In genomic region chr17:7368597-7368994, GRCh38 we compare ENCODE assay signal across 17 cellular contexts. TPM values are rescaled to one million over a fixed set of nuclear protein-coding genes. Genes with fewer than 3 reads are reported as not detected.
"Had no signal": no experiment of that assay in that cellular context is flagged by ENCODE, and none has a peak within 500 bp of the region (broad histone marks: within the 10 kb centered on the region; RNA-seq: fewer than 3 reads in every experiment).

No MANE protein-coding gene starts in this region.

RNA-seq across cellular contexts. Expression of gene TNK1, which starts 12.3 kb away (rescaled TPM):
- total RNA-seq: osteocyte had no signal

RNA-seq across cellular contexts. Expression of gene TMEM95, which starts 13.6 kb away (rescaled TPM):
- total RNA-seq: naive thymus-derived CD4-positive, alpha-beta T cell; natural killer cell; neural crest cell; omental fat pad; osteocyte; pancreas; posterior vena cava; prostate gland; pulmonary artery endothelial cell; right atrium auricular region; sciatic nerve; smooth muscle cell; spleen; transverse colon; upper lobe of right lung; urinary bladder; uterus had no signal
- polyA plus RNA-seq: naive thymus-derived CD4-positive, alpha-beta T cell; pancreas; smooth muscle cell; spleen; urinary bladder had no signal
